Comparison of ENCODE assay signal across 8 cellular contexts in the genomic region with DNA sequence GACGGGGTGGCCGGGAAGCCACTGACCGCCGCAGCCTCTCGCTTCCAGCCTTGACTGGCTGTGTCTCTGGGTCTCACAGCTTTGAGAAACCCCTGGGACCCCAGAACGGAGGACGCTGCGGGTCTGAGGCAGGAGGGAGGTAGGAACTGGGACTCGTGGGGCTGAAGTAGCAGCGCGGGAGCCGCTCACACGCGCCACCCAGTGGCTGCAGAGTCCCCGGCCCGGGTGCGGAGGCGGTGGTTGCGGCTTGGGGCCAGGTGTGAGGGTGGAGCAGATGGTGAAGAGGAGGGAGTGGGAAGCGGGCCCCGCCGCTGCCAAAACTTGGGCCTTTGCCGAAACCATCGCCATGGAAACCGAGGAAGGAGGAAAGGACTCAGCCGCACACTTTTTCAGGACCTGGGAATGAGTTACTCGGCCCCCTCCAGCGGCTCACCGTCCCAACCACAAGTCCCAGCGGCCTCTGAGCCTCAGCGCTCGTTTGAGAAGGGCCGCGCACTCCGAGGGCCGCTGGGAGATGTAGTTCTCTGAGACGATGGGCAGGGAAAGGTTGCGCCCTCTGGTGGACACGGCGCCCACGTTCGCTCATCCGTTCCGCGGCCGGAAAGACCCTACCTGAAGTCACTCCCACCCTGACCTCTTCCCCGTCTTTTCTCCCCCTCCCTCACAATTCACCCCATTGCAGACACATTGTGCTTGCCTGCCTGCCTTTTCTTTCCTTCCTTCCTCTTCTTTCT. TPM values are rescaled to one million over a fixed set of nuclear protein-coding genes. Genes with fewer than 3 reads are reported as not detected.
DNase-seq lines count a peak whose midpoint lies in the region; ATAC-seq and TF ChIP-seq lines count a peak whose summit lies in the region.

No MANE protein-coding gene starts in this region.

- peak overlapping the region; percentile 76 for H3K4me3 Mint-ChIP-seq in chondrocyte (ENCODE audit: unreplicated experiment)

- POLR2A ChIA-PET in BJ (lab: Charles Lee): no interaction called here

- DNase-seq in BJ (ENCODE audit: low read depth) (peak; percentile 53), NCI-H510A (lab: John Stamatoyannopoulos, UW) (peak; percentile 88), chondrocyte (ENCODE audit: low spot score) (peak; percentile 97)
- peak; percentile 91 to 93 for DNase-seq in activated CD4-positive, alpha-beta T cell treated with anti-CD3 and anti-CD28 coated beads for 24 hours (ENCODE audit: low read depth in 2 of 2)
- DNase-seq in stimulated activated CD4-positive, alpha-beta T cell treated with anti-CD3 and anti-CD28 coated beads, Interleukin-1b, Interleukin-23, amount 100 ng/mL, for 1 hour (ENCODE audit: low read depth in 2 of 2): peak; percentile 83 to 89

- H3K9me3 Mint-ChIP-seq in chondrocyte (ENCODE audit: low read depth): no peaks in the 10 kb centered on the region

- peak overlapping the region; percentile 72 for H3K4me3 ChIP-seq in BJ (ENCODE audit: low read depth, low read length)

- peaks cover 36% of the 10 kb centered on the region for H3K27me3 Mint-ChIP-seq in chondrocyte (ENCODE audit: low read depth)

- H3K27ac ChIP-seq in layer of hippocampus (ENCODE audit: low read depth, low read length): peak overlapping the region; percentile 71

- peak; percentile 84 for ATAC-seq in GM19324 (IDR thresholded peaks at IDR 0.05; ENCODE audit: low FRiP score, unreplicated experiment)
- peak; percentile 60 for ATAC-seq in HG03457 (IDR thresholded peaks at IDR 0.05; ENCODE audit: unreplicated experiment)

- peaks cover 29% of the 10 kb centered on the region for H3K27me3 ChIP-seq in BJ (ENCODE audit: control insufficient read depth, insufficient read depth, low read length)
- H3K27me3 ChIP-seq in layer of hippocampus (ENCODE audit: control insufficient read depth, insufficient read depth, low read length): peaks cover 27% of the 10 kb centered on the region

- peaks cover 9% of the 10 kb centered on the region for H3K36me3 ChIP-seq in BJ (ENCODE audit: control insufficient read depth, insufficient read depth, low read length)

- CTCF ChIA-PET in BJ (lab: Yijun Ruan, JAX): interaction anchor here (0.6 to 2.3 kb wide), 16 partner anchors 10 to 218 kb away, joined by 3 to 13 read pairs (median 3); a partner anchor contains a TSS

- H3K27ac Mint-ChIP-seq in chondrocyte (ENCODE audit: unreplicated experiment): peak overlapping the region; percentile 87

- TF ChIP-seq CTCF in BJ (IDR thresholded peaks at IDR 0.05; ENCODE audit: insufficient read depth, low read depth, low read length): peak; percentile 84
- peak; percentile 97 for TF ChIP-seq CTCF in chondrocyte (IDR thresholded peaks at IDR 0.05)

- no peaks in the 10 kb centered on the region for H3K36me3 Mint-ChIP-seq in chondrocyte (ENCODE audit: low read depth)

- peaks cover 21% of the 10 kb centered on the region for H3K4me1 Mint-ChIP-seq in chondrocyte (ENCODE audit: low read depth)

RNA-seq across cellular contexts. Expression of a gene that starts 2.2 kb away (rescaled TPM):
- 0.09 and 0.10 TPM in 2 replicates for polyA plus RNA-seq in BJ (2011; rRNA removed)
- polyA minus RNA-seq in BJ (2011; rRNA and poly(A)+ RNA removed): 0.14 and 0.15 TPM in 2 replicates
- total RNA-seq in chondrocyte: 0.17 to 0.47 TPM (median 0.33 TPM) in 3 replicates

RNA-seq across cellular contexts. Expression of a gene that starts 8.1 kb away (rescaled TPM):
- 69.5 and 75.8 TPM in 2 replicates for polyA plus RNA-seq in BJ (2011; rRNA removed)
- 29.5 and 44.3 TPM in 2 replicates for polyA minus RNA-seq in BJ (2011; rRNA and poly(A)+ RNA removed)
- 52.1 to 60.2 TPM (median 54.6 TPM) in 3 replicates for total RNA-seq in chondrocyte

RNA-seq across cellular contexts. Expression of a gene that starts 9.5 kb away (rescaled TPM):
- polyA plus RNA-seq in BJ (2011; rRNA removed): 5.9 and 15.0 TPM in 2 replicates
- polyA minus RNA-seq in BJ (2011; rRNA and poly(A)+ RNA removed): 8.0 and 8.3 TPM in 2 replicates
- total RNA-seq in chondrocyte: 23.2 to 34.9 TPM (median 24.5 TPM) in 3 replicates

RNA-seq across cellular contexts. Expression of a gene that starts 18.3 kb away (rescaled TPM):
- not detected in 2 replicates for polyA plus RNA-seq in BJ (2011; rRNA removed)
- not detected in 2 replicates for polyA minus RNA-seq in BJ (2011; rRNA and poly(A)+ RNA removed)
- total RNA-seq in chondrocyte: not detected in 3 replicates

RNA-seq across cellular contexts. Expression of a gene that starts 20.3 kb away (rescaled TPM):
- polyA plus RNA-seq in BJ (2011; rRNA removed): not detected in 2 replicates
- not detected in 2 replicates for polyA minus RNA-seq in BJ (2011; rRNA and poly(A)+ RNA removed)
- total RNA-seq in chondrocyte: not detected in 3 replicates

Comparison
In these comparisons a context has a peak if more than half of its experiments do, and no peak if none do; other contexts are left out.
1. Peak in every context shown above with its lines: DNase-seq, ATAC-seq, H3K4me3 ChIP-seq and H3K27ac ChIP-seq.